8 cellular contexts compared by ENCODE assay signal in genomic region chrX:47540754-47541538, GRCh38. TPM values are rescaled to one million over a fixed set of nuclear protein-coding genes. Genes with fewer than 3 reads are reported as not detected.
DNase-seq lines count a peak whose midpoint lies in the region; ATAC-seq lines count a peak whose summit lies in the region.

No MANE protein-coding gene starts in this region.

- peak overlapping the region in 1 of 3 donors; percentile 28 for H3K9ac ChIP-seq in skeletal muscle tissue (ENCODE audit: low read depth in 1 of 3, low read length in 3 of 3)

- H3K36me3 ChIP-seq in skeletal muscle tissue (ENCODE audit: control insufficient read depth in 3 of 3, insufficient read depth in 3 of 3, low read length in 3 of 3), result no peaks in the 10 kb centered on the region

- peaks cover 3 to 5% (median 4%) of the 10 kb centered on the region in 3 donors for H3K4me1 ChIP-seq in skeletal muscle tissue (ENCODE audit: control insufficient read depth in 3 of 3, insufficient read depth in 3 of 3, low read length in 3 of 3)

- peaks cover 0 to 2% (median 0%) of the 10 kb centered on the region in 3 donors for H3K9me3 ChIP-seq in skeletal muscle tissue (ENCODE audit: control insufficient read depth in 3 of 3, low read length in 3 of 3)

- H3K27ac ChIP-seq in skeletal muscle tissue (ENCODE audit: low read depth, low read length), result peak overlapping the region; percentile 83

- ATAC-seq in HG03025 (IDR thresholded peaks at IDR 0.05; ENCODE audit: low FRiP score, unreplicated experiment), result no peak

- no peaks in the 10 kb centered on the region for H3K27me3 ChIP-seq in skeletal muscle tissue (ENCODE audit: control insufficient read depth in 3 of 3, insufficient read depth in 3 of 3, low read length in 3 of 3)

- H3K4me3 ChIP-seq in skeletal muscle tissue (ENCODE audit: low read length in 3 of 3), result peak overlapping the region in 2 of 3 donors; percentile 13 to 14

- DNase-seq in COR-L47 (lab: John Stamatoyannopoulos, UW), result peak; percentile 81
- DNase-seq in HuH-7 (ENCODE audit: low spot score), result peak; percentile 55
- DNase-seq in NOMO-1 treated with dmso at 0.1 percent for 144 hours (lab: John Stamatoyannopoulos, UW; ENCODE audit: unreplicated experiment), result peak; percentile 54
- peak; percentile 31 to 70 for DNase-seq in cerebellar nuclear complex (lab: John Stamatoyannopoulos, UW)
- peak; percentile 90 for DNase-seq in islet precursor cell
- no peak for DNase-seq in KG1 (lab: John Stamatoyannopoulos, UW)

RNA-seq across cellular contexts. Expression of gene ARAF, which starts 20.1 kb away (rescaled TPM):
- total RNA-seq in skeletal muscle tissue, result 7.3 TPM

RNA-seq across cellular contexts. Expression of gene TIMP1, which starts 41.3 kb away (rescaled TPM):
- 31.8 TPM for total RNA-seq in skeletal muscle tissue

RNA-seq across cellular contexts. Expression of gene ZNF41, which starts 57.9 kb away (rescaled TPM):
- 6.3 TPM for total RNA-seq in skeletal muscle tissue
